1 cellular context compared by ENCODE assay signal in genomic region chr1:180241716-180242544, GRCh38.
A peak's percentile ranks its signal among the peaks of the same experiment; 100 is the strongest.
TF ChIP-seq lines count a peak whose summit lies in the region.

No MANE protein-coding gene starts in this region.

TF ChIP-seq in A549, 52 proteins besides CTCF, POLR2A, EP300 and RAD21 (continued from another document):
- peak; percentile 79 for TF ChIP-seq REST (IDR thresholded peaks at IDR 0.05)
